ENCODE assay signal across 1 cellular context in genomic region chr19:45821103-45821521, GRCh38.
TF ChIP-seq lines count a peak whose summit lies in the region.

No MANE protein-coding gene starts in this region.

TF ChIP-seq in H1, 55 proteins besides CTCF, POLR2A, EP300 and RAD21:
- TF ChIP-seq HDAC2 (IDR thresholded peaks at IDR 0.05; ENCODE audit: borderline replicate concordance in 1 of 2, low read depth in 2 of 2, low read length in 2 of 2), result no peak
- TF ChIP-seq ATF2 (IDR thresholded peaks at IDR 0.05; ENCODE audit: low read length), result no peak
- TF ChIP-seq ZNF274 (IDR thresholded peaks at IDR 0.05; ENCODE audit: borderline replicate concordance, extremely low read depth, low read length), result no peak
- TF ChIP-seq BCL11A (IDR thresholded peaks at IDR 0.05; ENCODE audit: low read depth in 2 of 2, low read length in 2 of 2), result no peak
- no peak for TF ChIP-seq HDAC6 (IDR thresholded peaks at IDR 0.05; ENCODE audit: low read depth, low read length)
- no peak for TF ChIP-seq KDM5A (IDR thresholded peaks at IDR 0.05; ENCODE audit: low read length)
- TF ChIP-seq SUZ12 (IDR thresholded peaks at IDR 0.05; ENCODE audit: low read length), result no peak
- no peak for TF ChIP-seq SP2 (IDR thresholded peaks at IDR 0.05; ENCODE audit: low read length)
- no peak for TF ChIP-seq CHD1 (IDR thresholded peaks at IDR 0.05; ENCODE audit: low read depth, low read length)
- no peak for TF ChIP-seq FOSL1 (IDR thresholded peaks at IDR 0.05; ENCODE audit: insufficient read depth, low read depth, low read length)
- TF ChIP-seq PHF8 (conservative IDR thresholded peaks at IDR 0.05; ENCODE audit: low read depth, low read length), result no peak
- TF ChIP-seq TEAD4 (IDR thresholded peaks at IDR 0.05; ENCODE audit: low read depth, low read length), result no peak
